1 cellular context compared by ENCODE assay signal in the genomic region with DNA sequence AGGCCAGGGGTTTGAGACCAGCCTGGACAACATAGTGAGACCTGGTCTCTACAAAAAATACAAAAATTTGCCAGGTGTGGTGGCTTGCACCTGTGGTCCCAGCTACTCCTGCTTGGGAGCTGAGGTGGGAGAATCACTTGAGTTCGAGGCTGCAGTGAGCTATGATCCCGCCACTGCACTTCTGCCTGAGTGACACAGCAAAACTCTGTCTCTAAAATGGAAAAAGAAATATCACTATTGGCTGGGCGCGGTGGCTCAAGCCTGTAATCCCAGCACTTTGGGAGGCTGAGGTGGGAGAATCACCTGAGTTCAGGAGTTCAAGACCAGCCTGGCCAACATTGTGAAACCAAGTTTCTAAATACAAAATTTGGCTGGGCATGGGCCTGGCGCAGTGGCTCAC.
A peak's percentile ranks its signal among the peaks of the same experiment; 100 is the strongest.
TF ChIP-seq lines count a peak whose summit lies in the region.

No MANE protein-coding gene starts in this region.

TF ChIP-seq in K562, 482 proteins besides CTCF, POLR2A, EP300 and RAD21 (continued from another document):
- peak; percentile 67 for TF ChIP-seq C11orf30 (IDR thresholded peaks at IDR 0.05; ENCODE audit: low read depth)
TF ChIP-seq in K562: peak in this region for 4.
